Comparison of ENCODE assay signal across 1 cellular context in the genomic region with DNA sequence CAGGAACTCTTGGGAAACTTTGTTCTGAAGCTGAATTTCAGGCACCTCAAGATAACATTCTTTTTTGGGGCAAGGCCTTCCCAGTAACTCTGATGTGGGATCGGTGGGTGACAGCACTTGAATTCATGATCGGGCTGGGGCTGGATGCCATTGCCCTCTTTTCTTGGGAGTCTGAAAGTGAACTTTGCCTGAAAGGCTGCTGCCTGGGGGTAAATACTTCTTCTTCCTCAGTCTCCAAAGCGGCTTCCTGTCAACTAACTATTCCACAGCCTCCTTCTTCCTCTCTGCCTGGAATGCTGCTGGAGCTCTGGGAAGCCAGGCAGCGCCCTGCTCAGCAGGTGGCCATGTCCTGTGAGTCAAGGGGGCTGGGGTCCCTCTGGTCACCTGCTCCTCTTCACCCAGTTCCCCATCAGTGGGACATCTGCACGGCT.
TF ChIP-seq lines count a peak whose summit lies in the region.

No MANE protein-coding gene starts in this region.

TF ChIP-seq in HepG2, 621 proteins besides CTCF, POLR2A, EP300 and RAD21 (continued from another document):
- TF ChIP-seq, protein P1, sequence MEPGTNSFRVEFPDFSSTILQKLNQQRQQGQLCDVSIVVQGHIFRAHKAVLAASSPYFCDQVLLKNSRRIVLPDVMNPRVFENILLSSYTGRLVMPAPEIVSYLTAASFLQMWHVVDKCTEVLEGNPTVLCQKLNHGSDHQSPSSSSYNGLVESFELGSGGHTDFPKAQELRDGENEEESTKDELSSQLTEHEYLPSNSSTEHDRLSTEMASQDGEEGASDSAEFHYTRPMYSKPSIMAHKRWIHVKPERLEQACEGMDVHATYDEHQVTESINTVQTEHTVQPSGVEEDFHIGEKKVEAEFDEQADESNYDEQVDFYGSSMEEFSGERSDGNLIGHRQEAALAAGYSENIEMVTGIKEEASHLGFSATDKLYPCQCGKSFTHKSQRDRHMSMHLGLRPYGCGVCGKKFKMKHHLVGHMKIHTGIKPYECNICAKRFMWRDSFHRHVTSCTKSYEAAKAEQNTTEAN (CRISPR knock-in tag; conservative IDR thresholded peaks at IDR 0.05): 0 out of 2 replicates have a peak, but pooled peaks have one; percentile 22
- no peak for TF ChIP-seq ZNF737 (CRISPR knock-in tag; IDR thresholded peaks at IDR 0.05; ENCODE audit: borderline replicate concordance)
- 0 out of 2 replicates have a peak, but pooled peaks have one; percentile 3 for TF ChIP-seq DNMT3B (CRISPR knock-in tag; conservative IDR thresholded peaks at IDR 0.05)
- TF ChIP-seq ZBTB7A (CRISPR knock-in tag; IDR thresholded peaks at IDR 0.05): peak; percentile 92; the same call in 1 of the 2 replicates
- no peak for TF ChIP-seq SPEN (CRISPR knock-in tag; IDR thresholded peaks at IDR 0.05; ENCODE audit: low read depth)
- no peak for TF ChIP-seq ZFX (CRISPR knock-in tag; IDR thresholded peaks at IDR 0.05; ENCODE audit: low read depth)
- TF ChIP-seq TEAD3 (CRISPR knock-in tag; optimal IDR thresholded peaks at IDR 0.05; ENCODE audit: borderline replicate concordance): peak; percentile 69
- peak; percentile 10; the same call in 1 of the 2 replicates for TF ChIP-seq ZNF546 (CRISPR knock-in tag; conservative IDR thresholded peaks at IDR 0.05)
- 0 out of 2 replicates have a peak, but pooled peaks have one; percentile 19 for TF ChIP-seq ZNF143 (CRISPR knock-in tag; IDR thresholded peaks at IDR 0.05)
- TF ChIP-seq, protein P2, sequence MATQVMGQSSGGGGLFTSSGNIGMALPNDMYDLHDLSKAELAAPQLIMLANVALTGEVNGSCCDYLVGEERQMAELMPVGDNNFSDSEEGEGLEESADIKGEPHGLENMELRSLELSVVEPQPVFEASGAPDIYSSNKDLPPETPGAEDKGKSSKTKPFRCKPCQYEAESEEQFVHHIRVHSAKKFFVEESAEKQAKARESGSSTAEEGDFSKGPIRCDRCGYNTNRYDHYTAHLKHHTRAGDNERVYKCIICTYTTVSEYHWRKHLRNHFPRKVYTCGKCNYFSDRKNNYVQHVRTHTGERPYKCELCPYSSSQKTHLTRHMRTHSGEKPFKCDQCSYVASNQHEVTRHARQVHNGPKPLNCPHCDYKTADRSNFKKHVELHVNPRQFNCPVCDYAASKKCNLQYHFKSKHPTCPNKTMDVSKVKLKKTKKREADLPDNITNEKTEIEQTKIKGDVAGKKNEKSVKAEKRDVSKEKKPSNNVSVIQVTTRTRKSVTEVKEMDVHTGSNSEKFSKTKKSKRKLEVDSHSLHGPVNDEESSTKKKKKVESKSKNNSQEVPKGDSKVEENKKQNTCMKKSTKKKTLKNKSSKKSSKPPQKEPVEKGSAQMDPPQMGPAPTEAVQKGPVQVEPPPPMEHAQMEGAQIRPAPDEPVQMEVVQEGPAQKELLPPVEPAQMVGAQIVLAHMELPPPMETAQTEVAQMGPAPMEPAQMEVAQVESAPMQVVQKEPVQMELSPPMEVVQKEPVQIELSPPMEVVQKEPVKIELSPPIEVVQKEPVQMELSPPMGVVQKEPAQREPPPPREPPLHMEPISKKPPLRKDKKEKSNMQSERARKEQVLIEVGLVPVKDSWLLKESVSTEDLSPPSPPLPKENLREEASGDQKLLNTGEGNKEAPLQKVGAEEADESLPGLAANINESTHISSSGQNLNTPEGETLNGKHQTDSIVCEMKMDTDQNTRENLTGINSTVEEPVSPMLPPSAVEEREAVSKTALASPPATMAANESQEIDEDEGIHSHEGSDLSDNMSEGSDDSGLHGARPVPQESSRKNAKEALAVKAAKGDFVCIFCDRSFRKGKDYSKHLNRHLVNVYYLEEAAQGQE (IDR thresholded peaks at IDR 0.05; ENCODE audit: borderline replicate concordance in 1 of 2, low read depth in 1 of 2, low read length in 2 of 2): no peak
- TF ChIP-seq XBP1 (CRISPR knock-in tag; IDR thresholded peaks at IDR 0.05): no peak
TF ChIP-seq in HepG2: peak in this region for 42.
